In the genomic region with DNA sequence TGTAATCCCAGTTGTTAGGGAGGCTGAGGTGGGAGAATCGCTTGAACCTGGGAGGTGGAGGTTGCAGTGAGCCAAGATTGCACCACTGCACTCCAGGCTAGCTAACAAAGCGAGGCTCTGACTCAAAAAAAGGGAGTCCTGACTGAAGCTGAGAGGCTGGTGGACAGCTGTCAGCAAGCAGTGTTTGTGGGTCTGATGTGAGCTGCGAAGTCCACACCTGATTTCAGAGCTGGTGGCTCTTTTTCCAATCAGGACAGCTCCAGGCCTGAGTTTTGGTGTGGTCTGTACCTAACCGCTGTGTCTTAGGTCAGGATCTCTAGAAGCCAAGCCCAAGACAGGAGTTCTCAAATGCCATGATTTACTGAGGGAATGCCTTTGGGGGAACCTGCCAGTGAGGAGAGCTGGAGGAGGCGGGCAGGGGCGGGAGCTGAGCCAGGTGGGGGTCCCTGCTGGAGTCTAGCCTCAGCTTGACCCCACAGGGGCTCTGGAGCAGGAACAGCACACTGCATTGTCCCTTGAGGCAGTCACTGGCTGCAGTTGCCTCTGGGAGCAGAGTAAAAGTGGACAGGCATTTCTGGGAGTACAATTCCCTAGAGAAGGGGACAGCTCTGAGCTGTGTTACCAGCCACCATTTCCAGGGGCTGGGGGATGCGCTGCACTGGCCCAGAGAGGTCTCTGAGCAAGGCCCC, we compare ENCODE assay signal across 20 cellular contexts. TPM values are rescaled to one million over a fixed set of nuclear protein-coding genes. Genes with fewer than 3 reads are reported as not detected.
DNase-seq lines count a peak whose midpoint lies in the region; ATAC-seq and TF ChIP-seq lines count a peak whose summit lies in the region.
"Had no signal": no experiment of that assay in that cellular context is flagged by ENCODE, and none has a peak within 500 bp of the region (broad histone marks: within the 10 kb centered on the region; RNA-seq: fewer than 3 reads in every experiment).

No MANE protein-coding gene starts in this region.

- no peak overlapping the region for H3K4me3 Mint-ChIP-seq in glutamatergic neuron (ENCODE audit: unreplicated experiment)

- intact Hi-C loops in posterior vena cava (cut with DNase I), result loop anchor here in 1 of 2 donors (10.0 kb wide), 1 partner anchor 1217 kb away; no protein-coding TSS in a partner anchor

- no peaks in the 10 kb centered on the region for H3K9me3 ChIP-seq in Loucy (ENCODE audit: insufficient read depth, low read depth, low read length)
- H3K9me3 ChIP-seq: HAP-1 had no signal

- no peaks in the 10 kb centered on the region for H3K9me2 ChIP-seq in Loucy (replicated peaks; ENCODE audit: low read depth, low read length)

- DNase-seq in ELF-1 (ENCODE audit: low read depth, low spot score) (peak; percentile 52), glutamatergic neuron (peak; percentile 10), posterior vena cava (ENCODE audit: low spot score) (peak; percentile 64), GM13976 (ENCODE audit: low spot score) (no peak), DMS153 treated with DMSO at 0.1 percent for 48 hours (lab: John Stamatoyannopoulos, UW; ENCODE audit: unreplicated experiment) (no peak)
- DNase-seq in NK-92 treated with Interleukin-12 subunit alpha and Interleukin-12 subunit beta, amount 100 ng/mL, for 24 hours (lab: John Stamatoyannopoulos, UW), result no peak
- DNase-seq: C1 segment of cervical spinal cord; CD8-positive, alpha-beta memory T cell; DMS79 treated with DMSO at 0.1 percent for 48 hours; GDM1; NCI-H1105; NCI-H748 treated with DMSO at 0.1 percent for 48 hours; PC-3 had no signal

- in situ Hi-C loops in GM13976 (cut with MboI; ENCODE audit: low sequenced_read_pairs, unreplicated experiment), result no loop called here

- no peaks in the 10 kb centered on the region for H3K36me3 Mint-ChIP-seq in glutamatergic neuron (ENCODE audit: unreplicated experiment)
- H3K36me3 Mint-ChIP-seq: CD8-positive, alpha-beta memory T cell had no signal

- H3K9me3 Mint-ChIP-seq in glutamatergic neuron (ENCODE audit: unreplicated experiment), result peaks cover 4% of the 10 kb centered on the region

- ATAC-seq in HG02973 (IDR thresholded peaks at IDR 0.05; ENCODE audit: unreplicated experiment), result no peak
- ATAC-seq: PC-3 had no signal

- no peak overlapping the region for H3K9ac ChIP-seq in Loucy (ENCODE audit: low read depth, low read length, poor library complexity, severe bottlenecking)

- no peaks in the 10 kb centered on the region for H3K79me2 ChIP-seq in Loucy (ENCODE audit: insufficient read depth, low read length)

- H3K4me1 ChIP-seq in Loucy (ENCODE audit: insufficient read depth, low read length, poor library complexity, severe bottlenecking), result peaks cover 12% of the 10 kb centered on the region
- H3K4me1 ChIP-seq: HAP-1 had no signal

- H2AFZ ChIP-seq in Loucy (ENCODE audit: low read length), result 0 out of 2 replicates have a peak overlapping the region, but pooled peaks have one; percentile 25

- H3K27me3 Mint-ChIP-seq in glutamatergic neuron (ENCODE audit: unreplicated experiment), result peaks cover 12% of the 10 kb centered on the region

- H4K20me1 ChIP-seq in Loucy (ENCODE audit: insufficient read depth, low read length, poor library complexity, severe bottlenecking), result no peaks in the 10 kb centered on the region

- peaks cover 12% of the 10 kb centered on the region for H3K4me1 Mint-ChIP-seq in glutamatergic neuron (ENCODE audit: low read depth, unreplicated experiment)

- no peaks in the 10 kb centered on the region for H3F3A ChIP-seq in Loucy (ENCODE audit: low read depth)

- H3K4me2 ChIP-seq in Loucy (ENCODE audit: low read depth, low read length, poor library complexity, severe bottlenecking), result no peak overlapping the region

- H3K27me3 ChIP-seq in Loucy (ENCODE audit: insufficient read depth, low read length, poor library complexity, severe bottlenecking), result no peaks in the 10 kb centered on the region

- no peak for TF ChIP-seq CTCF in Loucy (conservative IDR thresholded peaks at IDR 0.05; ENCODE audit: low read length)
- TF ChIP-seq CTCF in glutamatergic neuron (IDR thresholded peaks at IDR 0.05; ENCODE audit: partially characterized antibody, unreplicated experiment), result no peak
- no peak for TF ChIP-seq CTCF in GM13976 (IDR thresholded peaks at IDR 0.05; ENCODE audit: borderline replicate concordance, control extremely low read depth, extremely low read depth, insufficient read depth, missing control alignments)

- H3K4me3 ChIP-seq in Loucy (ENCODE audit: low read length, poor library complexity, severe bottlenecking), result no peak overlapping the region
- H3K4me3 ChIP-seq: HAP-1 had no signal

- no peaks in the 10 kb centered on the region for H3K36me3 ChIP-seq in Loucy (ENCODE audit: insufficient read depth, low read length)
- H3K36me3 ChIP-seq: HAP-1 had no signal

- H3K27ac Mint-ChIP-seq in glutamatergic neuron (ENCODE audit: unreplicated experiment), result no peak overlapping the region
- H3K27ac Mint-ChIP-seq: CD8-positive, alpha-beta memory T cell had no signal

RNA-seq across cellular contexts. Expression of gene GFRA4, which starts 5.0 kb away (rescaled TPM):
- total RNA-seq in glutamatergic neuron (ENCODE audit: unreplicated experiment), result not detected
- not detected for total RNA-seq in posterior vena cava
- total RNA-seq: A673; CD8-positive, alpha-beta memory T cell; LHCN-M2; NCI-H460; PC-3; T-helper 1 cell treated with Interleukin-12 subunit alpha and Interleukin-12 subunit beta and Interleukin-4 antibody, amounts not matched to agents 30 ng/mL and 1 ng/mL, for 36 hours had no signal

RNA-seq across cellular contexts. Expression of gene ADAM33, which starts 23.6 kb away (rescaled TPM):
- total RNA-seq in glutamatergic neuron (ENCODE audit: unreplicated experiment) (0.27 TPM), posterior vena cava (10 to 100 TPM; 52.0 to 70.3 TPM)
- total RNA-seq: A673; CD8-positive, alpha-beta memory T cell; T-helper 1 cell treated with Interleukin-12 subunit alpha and Interleukin-12 subunit beta and Interleukin-4 antibody, amounts not matched to agents 30 ng/mL and 1 ng/mL, for 36 hours had no signal

RNA-seq across cellular contexts. Expression of gene SIGLEC1, which starts 54.2 kb away (rescaled TPM):
- total RNA-seq in glutamatergic neuron (ENCODE audit: unreplicated experiment), result not detected
- total RNA-seq in posterior vena cava, result 10 to 100 TPM; 12.6 to 41.1 TPM
- total RNA-seq: A673; LHCN-M2; NCI-H460; PC-3; T-helper 1 cell treated with Interleukin-12 subunit alpha and Interleukin-12 subunit beta and Interleukin-4 antibody, amounts not matched to agents 30 ng/mL and 1 ng/mL, for 36 hours had no signal

Comparison
In these comparisons a context has a peak if more than half of its experiments do, and no peak if none do; other contexts are left out.
1. DNase-seq: peak in ELF-1 (single experiment), glutamatergic neuron (single experiment) and posterior vena cava (single experiment); none in GM13976 (single experiment), NK-92 treated with Interleukin-12 subunit alpha and Interleukin-12 subunit beta, amount 100 ng/mL, for 24 hours (single experiment) and DMS153 treated with DMSO at 0.1 percent for 48 hours (single experiment).
2. RNA of gene ADAM33, which starts 23.6 kb away (total RNA-seq): 52.0 to 70.3 TPM in posterior vena cava; 0.27 TPM in glutamatergic neuron (single experiment); every median in the first group is over 10 times any median in the second.
3. RNA of gene SIGLEC1, which starts 54.2 kb away (total RNA-seq): 12.6 to 41.1 TPM in posterior vena cava; not detected in glutamatergic neuron (single experiment); every median in the first group is over 10 times any median in the second.